ENCODE assay signal across 2 cellular contexts in the genomic region with DNA sequence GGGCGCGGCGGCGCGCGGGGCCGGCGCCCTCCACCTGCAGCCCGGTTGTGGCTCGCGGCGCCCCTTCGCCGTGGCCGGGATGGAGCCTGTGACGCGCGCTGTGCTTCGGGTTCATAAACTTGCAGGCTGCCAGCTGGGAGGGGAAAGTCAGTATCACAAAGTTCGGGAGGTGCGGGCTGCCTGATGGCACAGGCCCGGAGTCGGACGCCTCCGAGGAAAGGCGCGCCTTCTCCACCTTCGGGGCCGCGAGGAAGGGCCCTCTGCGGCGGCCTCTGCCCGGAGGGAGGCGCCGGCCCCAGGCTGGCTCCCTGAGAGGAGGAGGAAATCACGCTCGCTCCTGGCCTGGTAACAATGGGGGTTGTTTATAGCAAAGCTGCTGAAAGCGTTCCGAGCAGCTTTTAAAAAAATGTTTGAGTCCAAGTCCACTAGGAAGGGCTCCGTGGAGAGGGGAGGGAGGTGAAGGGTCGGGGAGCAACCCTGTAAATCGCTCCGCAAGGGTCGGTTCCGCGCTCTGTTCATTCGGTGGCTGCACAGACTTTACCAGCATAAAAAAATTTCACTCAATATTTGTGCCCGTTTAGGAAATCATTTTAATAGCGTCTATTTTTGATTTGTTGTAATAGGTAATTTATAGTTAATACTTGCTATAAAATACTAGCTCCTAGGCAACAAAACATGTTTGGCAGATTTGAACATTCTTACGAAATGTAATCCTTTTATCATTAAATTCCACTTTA.
TF ChIP-seq lines count a peak whose summit lies in the region.

No MANE protein-coding gene starts in this region.

TF ChIP-seq in IMR-90, 13 proteins besides CTCF, POLR2A, EP300 and RAD21 (continued from another document):
- TF ChIP-seq, protein P1, sequence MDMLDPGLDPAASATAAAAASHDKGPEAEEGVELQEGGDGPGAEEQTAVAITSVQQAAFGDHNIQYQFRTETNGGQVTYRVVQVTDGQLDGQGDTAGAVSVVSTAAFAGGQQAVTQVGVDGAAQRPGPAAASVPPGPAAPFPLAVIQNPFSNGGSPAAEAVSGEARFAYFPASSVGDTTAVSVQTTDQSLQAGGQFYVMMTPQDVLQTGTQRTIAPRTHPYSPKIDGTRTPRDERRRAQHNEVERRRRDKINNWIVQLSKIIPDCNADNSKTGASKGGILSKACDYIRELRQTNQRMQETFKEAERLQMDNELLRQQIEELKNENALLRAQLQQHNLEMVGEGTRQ (IDR thresholded peaks at IDR 0.05; ENCODE audit: low read depth, low read length), result no peak
- no peak for TF ChIP-seq CEBPB (IDR thresholded peaks at IDR 0.05; ENCODE audit: low read depth, low read length)
- TF ChIP-seq FOS (IDR thresholded peaks at IDR 0.05; ENCODE audit: low read depth, low read length), result no peak
- TF ChIP-seq ELK1 (IDR thresholded peaks at IDR 0.05; ENCODE audit: borderline replicate concordance, low read depth, low read length), result no peak
- TF ChIP-seq BHLHE40 (IDR thresholded peaks at IDR 0.05; ENCODE audit: low read depth, low read length), result no peak
- TF ChIP-seq RFX5 (IDR thresholded peaks at IDR 0.05; ENCODE audit: low read depth, low read length), result no peak
- no peak for TF ChIP-seq MXI1 (IDR thresholded peaks at IDR 0.05; ENCODE audit: borderline replicate concordance, low read depth, low read length)
- TF ChIP-seq SMC3 (IDR thresholded peaks at IDR 0.05; ENCODE audit: low read depth, low read length), result no peak

TF ChIP-seq in WTC11, 78 proteins besides CTCF, POLR2A, EP300 and RAD21 (continued from another document):
- TF ChIP-seq, protein P2, sequence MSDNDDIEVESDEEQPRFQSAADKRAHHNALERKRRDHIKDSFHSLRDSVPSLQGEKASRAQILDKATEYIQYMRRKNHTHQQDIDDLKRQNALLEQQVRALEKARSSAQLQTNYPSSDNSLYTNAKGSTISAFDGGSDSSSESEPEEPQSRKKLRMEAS (CRISPR knock-in tag; IDR thresholded peaks at IDR 0.05), result peak; percentile 44; the same call in 1 of the 2 replicates
- no peak for TF ChIP-seq SOX15 (CRISPR knock-in tag; IDR thresholded peaks at IDR 0.05)
